Comparison of ENCODE assay signal across 30 cellular contexts in the genomic region with DNA sequence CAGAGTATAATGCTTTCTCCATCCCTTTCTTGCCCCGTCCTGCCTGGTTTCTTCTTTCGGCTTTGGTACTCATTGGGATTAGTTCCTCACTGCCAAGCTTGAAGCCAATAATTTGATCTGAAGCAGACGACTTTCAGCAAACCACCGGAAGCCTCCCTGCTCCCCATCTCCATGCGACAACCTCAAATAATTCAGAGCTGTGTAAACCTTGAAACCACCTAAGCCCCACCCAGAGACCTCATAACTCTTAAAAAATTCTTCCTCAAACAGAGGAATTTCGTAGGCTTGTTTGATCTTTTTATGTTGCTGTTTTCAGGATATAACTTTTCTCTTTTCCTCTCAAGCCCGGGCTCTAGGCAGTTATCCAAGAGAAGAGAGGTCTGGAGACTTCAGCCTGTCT.
DNase-seq lines count a peak whose midpoint lies in the region; ATAC-seq, FAIRE-seq and TF ChIP-seq lines count a peak whose summit lies in the region.
"Had no signal": no experiment of that assay in that cellular context is flagged by ENCODE, and none has a peak within 500 bp of the region (broad histone marks: within the 10 kb centered on the region; RNA-seq: fewer than 3 reads in every experiment).

No MANE protein-coding gene starts in this region.

- in situ Hi-C loops in Panc1 (cut with HindIII; ENCODE audit: low pct_unique_long_range_greater_than_20kb, low sequenced_read_pairs): no loop called here

- RAD21 ChIA-PET in HCT116 (lab: Charles Lee; ENCODE audit: low non-redundant PET in 1 of 2, low total read pairs in 2 of 2, uncharacterized antibody in 2 of 2, unreplicated experiment in 2 of 2): no interaction called here

- TF ChIP-seq CTCF in A549 (IDR thresholded peaks at IDR 0.05) (no peak), HCT116 (IDR thresholded peaks at IDR 0.05 in 2 of 3, conservative IDR thresholded peaks at IDR 0.05 in 1 of 3; ENCODE audit: borderline replicate concordance in 1 of 3, insufficient read depth in 1 of 3, low read depth in 2 of 3, low read length in 2 of 3) (no peak), Panc1 (IDR thresholded peaks at IDR 0.05) (no peak), fibroblast of villous mesenchyme (IDR thresholded peaks at IDR 0.05; ENCODE audit: insufficient read depth, low read depth, low read length) (no peak), type B pancreatic cell (conservative IDR thresholded peaks at IDR 0.05) (no peak)

- 42% methylated on average over 7 of the region's 7 CpGs for WGBS in A549 (ENCODE audit: missing lambda C conversion rate)

- BruUV-seq in HCT116 (replicated peaks; lab: Mats Ljungman, UMichigan) (no TSS peak), Panc1 (replicated peaks; lab: Mats Ljungman, UMichigan) (no TSS peak)

- peaks cover 9% of the 10 kb centered on the region for H3K4me1 Mint-ChIP-seq in type B pancreatic cell (ENCODE audit: unreplicated experiment)
- H3K4me1 Mint-ChIP-seq: activated B cell treated with CpG ODN at 0.5 μM for 24 hours had no signal

- intact Hi-C loops in HCT116 (cut with micrococcal nuclease): no loop called here
- intact Hi-C loops in Panc1 (cut with micrococcal nuclease; ENCODE audit: unreplicated experiment): no loop called here

- H3K27me3 Mint-ChIP-seq in type B pancreatic cell: no peaks in the 10 kb centered on the region
- H3K27me3 Mint-ChIP-seq: activated B cell treated with CpG ODN at 0.5 μM for 24 hours; activated CD4-positive, alpha-beta memory T cell treated with anti-CD3 and anti-CD28 coated beads for 36 hours; activated naive CD8-positive, alpha-beta T cell; activated T-helper 17 cell treated with anti-CD3 and anti-CD28 coated beads, Interleukin-2, amount 50 U/mL, for 72 hours; CD8-positive, alpha-beta memory T cell; natural killer cell treated with Interleukin-12 subunit alpha and Interleukin-12 subunit beta and Interleukin-15 and Interleukin-18, amount 100 ng/mL, for 72 hours had no signal

- H3K79me2 ChIP-seq in HCT116 (ENCODE audit: insufficient read depth, low read length): no peaks in the 10 kb centered on the region

- H3K4me1 ChIP-seq in A549 (0 out of 3 replicates have a peak, but pooled peaks cover 8% of the 10 kb centered on the region), HCT116 (ENCODE audit: control insufficient read depth in 1 of 2, insufficient read depth in 2 of 2, low read length in 2 of 2) (peaks cover 5 to 23% of the 10 kb centered on the region in 2 experiments; a peak in 2 of 4 replicates), Panc1 (ENCODE audit: control insufficient read depth, insufficient read depth, low read length) (no peaks in the 10 kb centered on the region)
- H3K4me1 ChIP-seq: ascending aorta, BE2C, Peyer's patch, tibial nerve had no signal

- DNase-seq in A549 (ENCODE audit: low read depth in 1 of 2, low spot score in 1 of 2): no peak
- no peak for DNase-seq in HCT116 (ENCODE audit: low read depth, low spot score)
- DNase-seq in Panc1 (ENCODE audit: low read depth, low spot score): no peak
- peak; percentile 19 for DNase-seq in fibroblast of villous mesenchyme (ENCODE audit: low read depth)
- no peak for DNase-seq in NCI-H524 (lab: John Stamatoyannopoulos, UW)
- no peak for DNase-seq in activated gamma-delta T cell treated with Interleukin-2 at 50 U/mL for 16 hours
- no peak for DNase-seq in type B pancreatic cell (ENCODE audit: extremely low spot score, unreplicated experiment)
- DNase-seq: activated B cell treated with CpG ODN at 0.5 μM for 24 hours; activated CD4-positive, alpha-beta memory T cell treated with anti-CD3 and anti-CD28 coated beads for 36 hours; BE2C; CD8-positive, alpha-beta memory T cell; dorsolateral prefrontal cortex; glutamatergic neuron; Kasumi-1; kidney; NCI-H1048; NCI-H187 treated with DMSO at 0.1 percent for 48 hours; NCI-H526; NK-92 treated with Interleukin-12 subunit alpha and Interleukin-12 subunit beta, amount 100 ng/mL, for 24 hours; ovary; Peyer's patch; SIG-M5; SW 1271 had no signal

- TF ChIP-seq POLR2A in A549 (IDR thresholded peaks at IDR 0.05; ENCODE audit: low read length): no peak
- no peak for TF ChIP-seq POLR2A in HCT116 (IDR thresholded peaks at IDR 0.05; ENCODE audit: borderline replicate concordance, extremely low read depth, insufficient read depth, insufficient read length)

- H3K4me2 ChIP-seq in A549: 0 out of 3 replicates have a peak overlapping the region, but pooled peaks have one; percentile 18
- 0 out of 2 replicates have a peak overlapping the region, but pooled peaks have one; percentile 3 for H3K4me2 ChIP-seq in HCT116 (ENCODE audit: low read length)

- no peak for TF ChIP-seq RAD21 in A549 (conservative IDR thresholded peaks at IDR 0.05 in 1 of 2, IDR thresholded peaks at IDR 0.05 in 1 of 2)
- no peak for TF ChIP-seq RAD21 in HCT116 (IDR thresholded peaks at IDR 0.05; ENCODE audit: low read depth)

- POLR2A ChIA-PET in A549 (lab: Yijun Ruan, JAX) (no interaction called here), HCT116 (lab: Charles Lee) (no interaction called here), Panc1 (lab: Charles Lee) (no interaction called here)

- no peaks in the 10 kb centered on the region for H4K20me1 ChIP-seq in HCT116 (ENCODE audit: insufficient read depth)

- no peaks in the 10 kb centered on the region for H3K9me2 ChIP-seq in HCT116 (ENCODE audit: insufficient read depth)

- CTCF ChIA-PET in A549 (lab: Yijun Ruan, JAX): no interaction called here
- CTCF ChIA-PET in HCT116 (lab: Charles Lee): no interaction called here
- CTCF ChIA-PET in Panc1 (lab: Charles Lee): no interaction called here

- H3K36me3 ChIP-seq in HCT116 (ENCODE audit: control insufficient read depth in 1 of 2, insufficient read depth in 2 of 2, low read length in 2 of 2): no peaks in the 10 kb centered on the region
- H3K36me3 ChIP-seq in Panc1 (ENCODE audit: control insufficient read depth, insufficient read depth, low read length): no peaks in the 10 kb centered on the region
- H3K36me3 ChIP-seq: ascending aorta, BE2C, ovary, Peyer's patch, tibial nerve had no signal

- no peak for TF ChIP-seq EP300 in A549 (IDR thresholded peaks at IDR 0.05)

- no peak overlapping the region for H2AFZ ChIP-seq in HCT116 (ENCODE audit: low read depth, low read length, poor library complexity, severe bottlenecking)

- H3K36me3 Mint-ChIP-seq in type B pancreatic cell: no peaks in the 10 kb centered on the region
- H3K36me3 Mint-ChIP-seq: activated CD4-positive, alpha-beta memory T cell treated with anti-CD3 and anti-CD28 coated beads for 36 hours; activated naive CD8-positive, alpha-beta T cell had no signal

- no peak overlapping the region for H3K9ac ChIP-seq in HCT116 (ENCODE audit: low read length)

- no peak overlapping the region for H3K4me3 Mint-ChIP-seq in type B pancreatic cell
- H3K4me3 Mint-ChIP-seq: activated B cell treated with CpG ODN at 0.5 μM for 24 hours; activated CD4-positive, alpha-beta memory T cell treated with anti-CD3 and anti-CD28 coated beads for 36 hours; activated naive CD8-positive, alpha-beta T cell; activated T-helper 17 cell treated with anti-CD3 and anti-CD28 coated beads, Interleukin-2, amount 50 U/mL, for 72 hours; natural killer cell treated with Interleukin-12 subunit alpha and Interleukin-12 subunit beta and Interleukin-15 and Interleukin-18, amount 100 ng/mL, for 72 hours had no signal

- H3K27ac Mint-ChIP-seq in type B pancreatic cell: no peak overlapping the region
- H3K27ac Mint-ChIP-seq: activated B cell treated with CpG ODN at 0.5 μM for 24 hours; activated CD4-positive, alpha-beta memory T cell treated with anti-CD3 and anti-CD28 coated beads for 36 hours; activated naive CD8-positive, alpha-beta T cell; activated T-helper 17 cell treated with anti-CD3 and anti-CD28 coated beads, Interleukin-2, amount 50 U/mL, for 72 hours had no signal

- H3K27ac ChIP-seq in A549 (no peak overlapping the region), HCT116 (ENCODE audit: low read depth, low read length) (no peak overlapping the region), Panc1 (ENCODE audit: low read length) (peak overlapping the region; percentile 51; the same call in 1 of the 2 replicates)
- H3K27ac ChIP-seq: ascending aorta, dorsolateral prefrontal cortex, ovary, Peyer's patch, tibial nerve had no signal

- ATAC-seq in A549: no peak
- no peak for ATAC-seq in HCT116
- no peak for ATAC-seq in Panc1
- ATAC-seq in GM18861 (IDR thresholded peaks at IDR 0.05; ENCODE audit: unreplicated experiment): no peak
- ATAC-seq: activated T-helper 17 cell treated with anti-CD3 and anti-CD28 coated beads, Interleukin-2, amount 50 U/mL, for 72 hours; natural killer cell treated with Interleukin-12 subunit alpha and Interleukin-12 subunit beta and Interleukin-15 and Interleukin-18, amount 100 ng/mL, for 72 hours had no signal

- no peaks in the 10 kb centered on the region for H3K9me3 ChIP-seq in A549
- H3K9me3 ChIP-seq in HCT116 (ENCODE audit: control insufficient read depth in 1 of 2, insufficient read depth in 1 of 2, low read depth in 1 of 2, low read length in 2 of 2): no peaks in the 10 kb centered on the region
- no peaks in the 10 kb centered on the region for H3K9me3 ChIP-seq in Panc1 (ENCODE audit: control insufficient read depth, insufficient read depth, low read depth, low read length)
- H3K9me3 ChIP-seq: ascending aorta, BE2C, ovary, Peyer's patch, tibial nerve had no signal

- H3K27me3 ChIP-seq in HCT116 (ENCODE audit: insufficient read depth, low read length): no peaks in the 10 kb centered on the region
- no peaks in the 10 kb centered on the region for H3K27me3 ChIP-seq in Panc1 (ENCODE audit: control insufficient read depth, insufficient read depth, low read length)
- H3K27me3 ChIP-seq: ascending aorta, BE2C, dorsolateral prefrontal cortex, ovary, Peyer's patch, tibial nerve had no signal

- FAIRE-seq in A549 (lab: Jason Lieb, UNC): no peak
- FAIRE-seq: A204.1, kidney had no signal

- H3K4me3 ChIP-seq in A549 (no peak overlapping the region), HCT116 (replicated peaks in 1 of 2; ENCODE audit: low read depth in 1 of 2, low read length in 2 of 2) (no peak overlapping the region), Panc1 (ENCODE audit: low read depth in 2 of 2, low read length in 2 of 2) (no peak overlapping the region), fibroblast of villous mesenchyme (ENCODE audit: low read depth, low read length) (no peak overlapping the region)
- H3K4me3 ChIP-seq: ascending aorta, dorsolateral prefrontal cortex, ovary, Peyer's patch, tibial nerve had no signal

- no peaks in the 10 kb centered on the region for H3K9me3 Mint-ChIP-seq in type B pancreatic cell
- H3K9me3 Mint-ChIP-seq: activated CD4-positive, alpha-beta memory T cell treated with anti-CD3 and anti-CD28 coated beads for 36 hours had no signal

TF ChIP-seq in A549, 52 proteins besides CTCF, POLR2A, EP300 and RAD21 (continues in another document):
- TF ChIP-seq JUN (IDR thresholded peaks at IDR 0.05) (no peak), RCOR1 (IDR thresholded peaks at IDR 0.05; ENCODE audit: low read depth, low read length) (no peak), EHMT2 (IDR thresholded peaks at IDR 0.05; ENCODE audit: low read depth) (no peak)

TF ChIP-seq in HCT116, 20 proteins besides CTCF, POLR2A, EP300 and RAD21:
- TF ChIP-seq EZH2 (IDR thresholded peaks at IDR 0.05): no peak
- TF ChIP-seq CBX3 (IDR thresholded peaks at IDR 0.05; ENCODE audit: low read depth): no peak
- no peak for TF ChIP-seq YY1 (IDR thresholded peaks at IDR 0.05; ENCODE audit: extremely low read depth, insufficient replicate concordance, low read depth, low read length)
- TF ChIP-seq SIN3A (IDR thresholded peaks at IDR 0.05; ENCODE audit: low read depth): no peak
- no peak for TF ChIP-seq EGR1 (IDR thresholded peaks at IDR 0.05; ENCODE audit: low read depth)
